In genomic region chr6:73461537-73462350, GRCh38 we compare ENCODE assay signal across 8 cellular contexts. TPM values are rescaled to one million over a fixed set of nuclear protein-coding genes. Genes with fewer than 3 reads are reported as not detected.
DNase-seq lines count a peak whose midpoint lies in the region; ATAC-seq and TF ChIP-seq lines count a peak whose summit lies in the region.

TSS of gene MTO1 (plus strand) at chr6:73461737. CDS start at chr6:73461855, 118 bp downstream.

- peak within 1 kb of the TSS; percentile 100 for H3K27ac Mint-ChIP-seq in chondrocyte (ENCODE audit: unreplicated experiment)

- H3K27me3 Mint-ChIP-seq in chondrocyte (ENCODE audit: low read depth) = no peaks in the 10 kb centered on the region

- H3K36me3 ChIP-seq in kidney epithelial cell (ENCODE audit: control insufficient read depth, insufficient read depth, low read length) = no peaks in the 10 kb centered on the region

- TF ChIP-seq CTCF in AG10803 (conservative IDR thresholded peaks at IDR 0.05; ENCODE audit: low read length) = no peak
- TF ChIP-seq CTCF in chondrocyte (IDR thresholded peaks at IDR 0.05) = no peak
- TF ChIP-seq CTCF in kidney epithelial cell (IDR thresholded peaks at IDR 0.05; ENCODE audit: insufficient read depth, low read length, poor library complexity, severe bottlenecking) = no peak

- peak within 1 kb of the TSS; percentile 98 for H3K4me3 Mint-ChIP-seq in chondrocyte (ENCODE audit: unreplicated experiment)

- H3K36me3 Mint-ChIP-seq in chondrocyte (ENCODE audit: low read depth) = peaks cover 2% of the 10 kb centered on the region

- no peaks in the 10 kb centered on the region for H3K27me3 ChIP-seq in kidney epithelial cell (ENCODE audit: control insufficient read depth, insufficient read depth, low read length)

- H3K9me3 Mint-ChIP-seq in chondrocyte (ENCODE audit: low read depth) = no peaks in the 10 kb centered on the region

- H3K4me3 ChIP-seq in AG10803 (ENCODE audit: low read length) (peak within 1 kb of the TSS; percentile 97), kidney epithelial cell (ENCODE audit: low read depth, low read length) (peak within 1 kb of the TSS; percentile 92)

- H3K4me1 Mint-ChIP-seq in chondrocyte (ENCODE audit: low read depth) = peaks cover 18% of the 10 kb centered on the region

- ATAC-seq in GM19035 (IDR thresholded peaks at IDR 0.05; ENCODE audit: unreplicated experiment) (peak; percentile 93), HG03354 (IDR thresholded peaks at IDR 0.05; ENCODE audit: poor library complexity, severe bottlenecking, unreplicated experiment) (peak; percentile 97)

- DNase-seq in AG10803 (ENCODE audit: low read depth) (peak; percentile 91), NCI-H446 treated with DMSO at 0.1 percent for 48 hours (lab: John Stamatoyannopoulos, UW) (peak; percentile 69), chondrocyte (ENCODE audit: low spot score) (peak; percentile 94), kidney epithelial cell (ENCODE audit: low read depth) (peak; percentile 59)
- peak; percentile 70 for DNase-seq in activated CD4-positive, alpha-beta T cell treated with anti-CD3 and anti-CD28 coated beads for 1 hour
- peak; percentile 76 to 78 for DNase-seq in stimulated activated CD4-positive, alpha-beta T cell treated with anti-CD3 and anti-CD28 coated beads, Interleukin-15, amount 100 ng/mL, for 48 hours (ENCODE audit: low read depth in 2 of 2)

RNA-seq across cellular contexts. Expression of gene MTO1, which starts in this region (rescaled TPM):
- total RNA-seq in chondrocyte = 18.4 to 26.0 TPM (median 25.6 TPM) in 3 replicates
- total RNA-seq in kidney epithelial cell = 27.5 and 34.9 TPM in 2 replicates

Comparison
In these comparisons a context has a peak if more than half of its experiments do, and no peak if none do; other contexts are left out.
1. Peak in every context shown above with its lines: DNase-seq, ATAC-seq and H3K4me3 ChIP-seq.